Comparison of ENCODE assay signal across 13 cellular contexts in the genomic region with DNA sequence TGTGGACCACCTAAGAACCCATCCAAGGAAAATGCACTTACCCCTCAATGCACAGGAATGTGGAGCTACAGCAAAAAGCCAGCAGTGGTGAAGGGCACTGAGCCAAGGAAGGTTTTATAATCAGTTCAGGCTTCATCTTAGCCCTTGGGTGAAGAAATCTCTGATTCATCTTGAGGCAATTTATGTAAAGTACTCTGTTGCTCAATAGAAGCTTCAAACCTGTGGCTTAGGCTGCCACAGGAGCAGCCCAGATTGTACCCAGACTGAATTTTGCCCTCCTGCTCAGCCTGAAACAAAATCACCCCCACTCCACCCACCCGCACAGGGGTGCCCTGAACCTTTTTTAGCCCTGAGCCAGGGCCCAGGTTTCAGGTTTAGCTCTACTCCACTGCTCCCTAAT. TPM values are rescaled to one million over a fixed set of nuclear protein-coding genes. Genes with fewer than 3 reads are reported as not detected.
A peak's percentile ranks its signal among the peaks of the same experiment; 100 is the strongest.
DNase-seq lines count a peak whose midpoint lies in the region; ATAC-seq and TF ChIP-seq lines count a peak whose summit lies in the region.
"Had no signal": no experiment of that assay in that cellular context is flagged by ENCODE, and none has a peak within 500 bp of the region (broad histone marks: within the 10 kb centered on the region; RNA-seq: fewer than 3 reads in every experiment).

A gene (minus strand): TSS at position 111 of the 400 bp plus-strand sequence. CDS start 1,029 bp downstream, outside the sequence.

- POLR2A ChIA-PET in MCF 10A (lab: Yijun Ruan, JAX) = interaction anchor here (0.8 to 4.6 kb wide), 19 partner anchors 10 to 251 kb away, joined by 3 to 60 read pairs (median 4); a partner anchor contains a TSS

- H3K9ac ChIP-seq in adipocyte (ENCODE audit: low read length) = no peak within 1 kb of the TSS

- ATAC-seq in HG03095 (IDR thresholded peaks at IDR 0.05; ENCODE audit: unreplicated experiment) = no peak
- ATAC-seq: stimulated activated effector memory CD8-positive, alpha-beta T cell treated with anti-CD3 and anti-CD28 coated beads, Interleukin-12 subunit alpha, Interleukin-12 subunit beta, amount 100 ng/mL, for 72 hours had no signal

- TF ChIP-seq CTCF in MCF 10A (IDR thresholded peaks at IDR 0.05; ENCODE audit: unreplicated experiment) (no peak), breast epithelium (IDR thresholded peaks at IDR 0.05) (no peak), vagina (IDR thresholded peaks at IDR 0.05) (no peak), nephron progenitor cell (IDR thresholded peaks at IDR 0.05) (no peak)

- BruUV-seq in MCF 10A (replicated peaks; lab: Mats Ljungman, UMichigan) = no TSS peak

- H3K4me1 ChIP-seq in breast epithelium (no peaks in the 10 kb centered on the region), adipocyte (ENCODE audit: control insufficient read depth, insufficient read depth, low read length) (peaks cover 10% of the 10 kb centered on the region), vagina (no peaks in the 10 kb centered on the region)
- H3K4me1 ChIP-seq: right lobe of liver had no signal

- DNase-seq in MCF 10A (ENCODE audit: unreplicated experiment) (peak; percentile 98), breast epithelium (ENCODE audit: low spot score in 2 of 2) (no peak), adipocyte (ENCODE audit: low read depth) (peak; percentile 83), islet precursor cell (peak; percentile 25), vagina (ENCODE audit: extremely low spot score in 2 of 2) (peak in 1 of 2 donors; percentile 77), nephron progenitor cell (no peak), DMS53 treated with DMSO at 0.1 percent for 48 hours (lab: John Stamatoyannopoulos, UW; ENCODE audit: unreplicated experiment) (no peak)
- DNase-seq: 8988T, left cardiac atrium, right lobe of liver had no signal

- no peak for TF ChIP-seq POLR2A in breast epithelium (IDR thresholded peaks at IDR 0.05)
- TF ChIP-seq POLR2A in vagina (IDR thresholded peaks at IDR 0.05) = no peak

- no peak within 1 kb of the TSS for H3K4me3 Mint-ChIP-seq in MCF 10A (ENCODE audit: unreplicated experiment)
- H3K4me3 Mint-ChIP-seq in nephron progenitor cell = no peak within 1 kb of the TSS
- H3K4me3 Mint-ChIP-seq: stimulated activated effector memory CD8-positive, alpha-beta T cell treated with anti-CD3 and anti-CD28 coated beads, Interleukin-12 subunit alpha, Interleukin-12 subunit beta, amount 100 ng/mL, for 72 hours; T-helper 2 cell treated with Interferon-gamma antibody and Interleukin-4, amounts not matched to agents 5 μg/mL and 100 μg/mL, for 36 hours had no signal

- H3K27me3 Mint-ChIP-seq in MCF 10A (ENCODE audit: insufficient read depth, unreplicated experiment) = no peaks in the 10 kb centered on the region
- H3K27me3 Mint-ChIP-seq in nephron progenitor cell (ENCODE audit: low read depth, poor library complexity) = peaks cover 17% of the 10 kb centered on the region

- no peaks in the 10 kb centered on the region for H3K27me3 ChIP-seq in breast epithelium
- peaks cover 23% of the 10 kb centered on the region for H3K27me3 ChIP-seq in adipocyte (replicated peaks; ENCODE audit: control insufficient read depth, insufficient read depth, low read length)
- no peaks in the 10 kb centered on the region for H3K27me3 ChIP-seq in vagina
- H3K27me3 ChIP-seq: right lobe of liver had no signal

- intact Hi-C loops in MCF 10A (cut with micrococcal nuclease) (loop anchor here (2.0 kb wide), 1 partner anchor 15 kb away; a partner anchor contains a TSS), breast epithelium (cut with DNase I; ENCODE audit: low total_unique reads) (no loop called here), vagina (cut with DNase I) (no loop called here)

- no peaks in the 10 kb centered on the region for H3K36me3 Mint-ChIP-seq in MCF 10A (ENCODE audit: insufficient read depth, unreplicated experiment)
- H3K36me3 Mint-ChIP-seq in nephron progenitor cell (ENCODE audit: low read depth) = no peaks in the 10 kb centered on the region
- H3K36me3 Mint-ChIP-seq: stimulated activated effector memory CD8-positive, alpha-beta T cell treated with anti-CD3 and anti-CD28 coated beads, Interleukin-12 subunit alpha, Interleukin-12 subunit beta, amount 100 ng/mL, for 72 hours had no signal

- no peaks in the 10 kb centered on the region for H3K9me3 Mint-ChIP-seq in MCF 10A (ENCODE audit: unreplicated experiment)
- H3K9me3 Mint-ChIP-seq in nephron progenitor cell = peaks cover 21% of the 10 kb centered on the region
- H3K9me3 Mint-ChIP-seq: stimulated activated effector memory CD8-positive, alpha-beta T cell treated with anti-CD3 and anti-CD28 coated beads, Interleukin-12 subunit alpha, Interleukin-12 subunit beta, amount 100 ng/mL, for 72 hours; T-helper 2 cell treated with Interferon-gamma antibody and Interleukin-4, amounts not matched to agents 5 μg/mL and 100 μg/mL, for 36 hours had no signal

- peaks cover 43% of the 10 kb centered on the region for H3K4me1 Mint-ChIP-seq in MCF 10A (ENCODE audit: insufficient read depth, unreplicated experiment)
- H3K4me1 Mint-ChIP-seq in nephron progenitor cell = no peaks in the 10 kb centered on the region
- H3K4me1 Mint-ChIP-seq: stimulated activated effector memory CD8-positive, alpha-beta T cell treated with anti-CD3 and anti-CD28 coated beads, Interleukin-12 subunit alpha, Interleukin-12 subunit beta, amount 100 ng/mL, for 72 hours had no signal

- H3K4me3 ChIP-seq in breast epithelium (no peak within 1 kb of the TSS), adipocyte (ENCODE audit: low read length) (no peak within 1 kb of the TSS), vagina (no peak within 1 kb of the TSS)
- H3K4me3 ChIP-seq: right lobe of liver had no signal

- H3K9me3 ChIP-seq in breast epithelium (peaks cover 0 to 2% of the 10 kb centered on the region in 2 donors), adipocyte (ENCODE audit: control insufficient read depth, low read length) (no peaks in the 10 kb centered on the region), vagina (no peaks in the 10 kb centered on the region)
- H3K9me3 ChIP-seq: right lobe of liver had no signal

- peak within 1 kb of the TSS; percentile 28 for H3K27ac Mint-ChIP-seq in MCF 10A (ENCODE audit: low read depth, unreplicated experiment)
- no peak within 1 kb of the TSS for H3K27ac Mint-ChIP-seq in nephron progenitor cell
- H3K27ac Mint-ChIP-seq: stimulated activated effector memory CD8-positive, alpha-beta T cell treated with anti-CD3 and anti-CD28 coated beads, Interleukin-12 subunit alpha, Interleukin-12 subunit beta, amount 100 ng/mL, for 72 hours; T-helper 2 cell treated with Interferon-gamma antibody and Interleukin-4, amounts not matched to agents 5 μg/mL and 100 μg/mL, for 36 hours had no signal

- H3K36me3 ChIP-seq in breast epithelium (no peaks in the 10 kb centered on the region), adipocyte (ENCODE audit: control insufficient read depth, insufficient read depth, low read length, severe bottlenecking) (no peaks in the 10 kb centered on the region), vagina (no peaks in the 10 kb centered on the region)
- H3K36me3 ChIP-seq: right lobe of liver had no signal

- H3K27ac ChIP-seq in breast epithelium (no peak within 1 kb of the TSS), vagina (peak within 1 kb of the TSS; percentile 27)
- H3K27ac ChIP-seq: right lobe of liver had no signal

- CTCF ChIA-PET in MCF 10A (lab: Yijun Ruan, JAX) = interaction anchor here (0.6 to 5.7 kb wide), 21 partner anchors 8 to 517 kb away, joined by 3 to 39 read pairs (median 3); a partner anchor contains a TSS

RNA-seq across cellular contexts. Expression of the gene that starts here (rescaled TPM):
- total RNA-seq in MCF 10A (2022) = not detected in 2 replicates
- total RNA-seq in breast epithelium = 1 to 10 TPM in 2 of 3 donors, not detected in 1; 1.3 to 1.8 TPM
- total RNA-seq in vagina = 4.2 TPM

Comparison
In these comparisons a context has a peak if more than half of its experiments do, and no peak if none do; other contexts are left out.
1. Peak in DNase-seq in MCF 10A; RNA of the gene not detected or under 1 TPM.
2. DNase-seq: peak in adipocyte (single experiment) and islet precursor cell (single experiment); none in breast epithelium (0 of 2), nephron progenitor cell (single experiment) and DMS53 treated with DMSO at 0.1 percent for 48 hours (single experiment).